ENCODE assay signal across 5 cellular contexts in genomic region chr5:54060919-54061318, GRCh38.
A peak's percentile ranks its signal among the peaks of the same experiment; 100 is the strongest.
DNase-seq lines count a peak whose midpoint lies in the region; ATAC-seq, FAIRE-seq and TF ChIP-seq lines count a peak whose summit lies in the region.
"Not testable (repeated sequence)": the region's sequence is repeated elsewhere in the genome, so short reads cannot be mapped to it uniquely, and the experiment has no call there.

No MANE protein-coding gene starts in this region.

- not testable (repeated sequence) for H3K14ac ChIP-seq in H1 (ENCODE audit: insufficient read length)

- H4K91ac ChIP-seq in H1 (replicated peaks; ENCODE audit: insufficient read length, low read length), result peak overlapping the region; percentile 80

- H2BK5ac ChIP-seq in H1 (ENCODE audit: low read depth, low read length); mesendoderm (ENCODE audit: low read length): not testable (repeated sequence)

- TF ChIP-seq CTCF in WTC11 (IDR thresholded peaks at IDR 0.05); H1 (IDR thresholded peaks at IDR 0.05; ENCODE audit: control extremely low read depth in 1 of 3, insufficient read depth in 1 of 3, low read depth in 1 of 3, low read length in 3 of 3): not testable (repeated sequence)

- H3K4ac ChIP-seq in H1 (replicated peaks; ENCODE audit: insufficient read length, low read depth, low read length); mesendoderm (ENCODE audit: low read depth, low read length): not testable (repeated sequence)

- H3K79me1 ChIP-seq in H1 (ENCODE audit: low read depth, low read length); mesendoderm (ENCODE audit: low read length): not testable (repeated sequence)

- peak; percentile 33 for DNase-seq in ELF-1 (ENCODE audit: low read depth, low spot score)
- not testable (repeated sequence) for DNase-seq in WTC11 (ENCODE audit: low spot score); H1 (ENCODE audit: low read depth in 1 of 2, low spot score in 2 of 2)
- DNase-seq in mesendoderm, result peak; percentile 90

- not testable (repeated sequence) for H3K23ac ChIP-seq in H1 (ENCODE audit: insufficient read length); mesendoderm (ENCODE audit: low read length)

- H3K36me3 Mint-ChIP-seq in WTC11, result not testable (repeated sequence)

- peak overlapping the region; percentile 39; the same call in 1 of the 2 replicates for H3K27ac Mint-ChIP-seq in WTC11

- H4K8ac ChIP-seq in H1 (ENCODE audit: extremely low read depth, insufficient read depth, low read length); mesendoderm (ENCODE audit: low read depth, low read length): not testable (repeated sequence)

- 0 out of 2 replicates have a peak overlapping the region, but pooled peaks have one; percentile 12 for H3K27ac ChIP-seq in HUES64 (ENCODE audit: low read depth, low read length)
- not testable (repeated sequence) for H3K27ac ChIP-seq in H1 (ENCODE audit: low read depth, low read length); mesendoderm (ENCODE audit: low read depth, low read length)

- WGBS in HUES64, result 83% methylated on average over 3 of the region's 3 CpGs
- WGBS in H1 (ENCODE audit: extremely low coverage in 1 of 2, insufficient coverage in 1 of 2, insufficient read length in 1 of 2, insufficient replicate concordance in 2 of 2, low coverage in 1 of 2, low lambda C conversion rate in 2 of 2, missing lambda C conversion rate in 1 of 2), 2 experiments, result 86% methylated on average over 3 of the region's 3 CpGs; no CpG with 5 or more reads in 1 of the 2 experiments
- WGBS in mesendoderm (ENCODE audit: extremely low coverage, insufficient coverage, low lambda C conversion rate), result no CpG with 5 or more reads among the region's 3 CpGs

- peaks cover 41% of the 10 kb centered on the region for H3K4me1 Mint-ChIP-seq in WTC11

- peak overlapping the region; percentile 98; the same call in 1 of the 2 replicates for H2BK20ac ChIP-seq in H1 (ENCODE audit: low read length)

- H3K9me3 ChIP-seq in HUES64 (ENCODE audit: insufficient read depth, low read depth, low read length); H1 (ENCODE audit: insufficient read depth in 2 of 2, low read depth in 1 of 2, low read length in 1 of 2): not testable (repeated sequence)

- not testable (repeated sequence) for H3K4me2 ChIP-seq in H1 (ENCODE audit: insufficient read depth in 1 of 2, low read depth in 2 of 2, low read length in 2 of 2); mesendoderm (ENCODE audit: low read length)

- not testable (repeated sequence) for H3K36me3 ChIP-seq in HUES64 (ENCODE audit: insufficient read depth, low read length); H1 (ENCODE audit: control insufficient read depth in 2 of 4, insufficient read depth in 4 of 4, low read length in 3 of 4); mesendoderm (ENCODE audit: control insufficient read depth, insufficient read depth, low read length)

- H2BK12ac ChIP-seq in H1 (ENCODE audit: low read depth, low read length), result peak overlapping the region; percentile 72; the same call in 1 of the 2 replicates

- peak overlapping the region; percentile 44 for H3K56ac ChIP-seq in H1 (replicated peaks; ENCODE audit: insufficient read length, low read depth, low read length)
- H3K56ac ChIP-seq in mesendoderm (ENCODE audit: low read length), result not testable (repeated sequence)

- not testable (repeated sequence) for H3K18ac ChIP-seq in H1 (ENCODE audit: extremely low read depth, low read length); mesendoderm (ENCODE audit: low read length)

- not testable (repeated sequence) for H3K4me3 ChIP-seq in HUES64 (ENCODE audit: low read length); H1 (ENCODE audit: extremely low read depth in 1 of 4, insufficient read depth in 2 of 4, low read depth in 3 of 4, low read length in 4 of 4); mesendoderm (ENCODE audit: low read length)

- peaks cover 13% of the 10 kb centered on the region for H3K9me3 Mint-ChIP-seq in WTC11

- not testable (repeated sequence) for ATAC-seq in WTC11

- H4K5ac ChIP-seq in H1 (ENCODE audit: insufficient read length, low read depth, low read length); mesendoderm (ENCODE audit: low read length): not testable (repeated sequence)

- H2BK15ac ChIP-seq in H1 (ENCODE audit: low read length); mesendoderm (replicated peaks; ENCODE audit: low read depth): not testable (repeated sequence)

- H4K20me1 ChIP-seq in H1 (replicated peaks in 1 of 2; ENCODE audit: control insufficient read depth in 1 of 2, insufficient read depth in 2 of 2, low read length in 2 of 2), result not testable (repeated sequence)

- not testable (repeated sequence) for H3K27me3 ChIP-seq in HUES64 (ENCODE audit: insufficient read depth, low read length); H1 (replicated peaks in 1 of 4; ENCODE audit: control insufficient read depth in 3 of 4, extremely low read depth in 1 of 4, insufficient read depth in 3 of 4, low read length in 3 of 4); mesendoderm (ENCODE audit: insufficient read depth, low read length, poor library complexity)

- not testable (repeated sequence) for H3K4me3 Mint-ChIP-seq in WTC11

- H2BK120ac ChIP-seq in H1 (replicated peaks; ENCODE audit: low read depth, low read length), result peak overlapping the region; percentile 77
- H2BK120ac ChIP-seq in mesendoderm (ENCODE audit: low read depth, low read length), result not testable (repeated sequence)

- H3K9ac ChIP-seq in HUES64 (ENCODE audit: low read depth, low read length); H1 (replicated peaks in 1 of 4; ENCODE audit: extremely low read depth in 1 of 4, low read depth in 3 of 4, low read length in 3 of 4); mesendoderm (ENCODE audit: low read length): not testable (repeated sequence)

- POLR2A ChIA-PET in WTC11 (lab: Charles Lee), result interaction anchor here (0.5 kb wide), 1 partner anchor 583 kb away, joined by 3 read pairs; no protein-coding TSS in a partner anchor
- POLR2A ChIA-PET in H1 (lab: Charles Lee; ENCODE audit: partially characterized antibody), result interaction anchor here (2.2 kb wide), 1 partner anchor 10 kb away, joined by 5 read pairs; no protein-coding TSS in a partner anchor

- H3K27me3 Mint-ChIP-seq in WTC11 (ENCODE audit: low read depth), result not testable (repeated sequence)

- not testable (repeated sequence) for FAIRE-seq in H1 (lab: Jason Lieb, UNC)

- not testable (repeated sequence) for H3K79me2 ChIP-seq in H1 (ENCODE audit: control insufficient read depth in 1 of 2, insufficient read depth in 2 of 2, low read length in 2 of 2); mesendoderm (ENCODE audit: control insufficient read depth, insufficient read depth, low read length)

- H2AK5ac ChIP-seq in H1 (ENCODE audit: low read depth, low read length); mesendoderm (ENCODE audit: low read length): not testable (repeated sequence)

- TF ChIP-seq POLR2A in H1 (IDR thresholded peaks at IDR 0.05; ENCODE audit: control extremely low read depth in 1 of 2, low read depth in 2 of 2, low read length in 2 of 2), result not testable (repeated sequence)

- not testable (repeated sequence) for H2AFZ ChIP-seq in H1 (ENCODE audit: low read length)

- peaks cover 26% of the 10 kb centered on the region for H3K4me1 ChIP-seq in HUES64 (ENCODE audit: insufficient read depth, low read length)
- not testable (repeated sequence) for H3K4me1 ChIP-seq in H1 (replicated peaks in 1 of 4; ENCODE audit: control insufficient read depth in 3 of 4, insufficient read depth in 4 of 4, low read length in 3 of 4); mesendoderm (ENCODE audit: control insufficient read depth, low read depth, low read length)

- not testable (repeated sequence) for TF ChIP-seq EP300 in H1 (IDR thresholded peaks at IDR 0.05; ENCODE audit: borderline replicate concordance in 1 of 2, low read depth in 2 of 2, low read length in 2 of 2)

- not testable (repeated sequence) for TF ChIP-seq RAD21 in H1 (IDR thresholded peaks at IDR 0.05 in 1 of 2, conservative IDR thresholded peaks at IDR 0.05 in 1 of 2; ENCODE audit: low read depth in 2 of 2, low read length in 2 of 2)

- CTCF ChIA-PET in WTC11 (lab: Charles Lee), result interaction anchor here (1.0 to 1.2 kb wide), 2 partner anchors 42 to 173 kb away, joined by 4 read pairs; no protein-coding TSS in a partner anchor
- CTCF ChIA-PET in H1 (lab: Charles Lee; ENCODE audit: partially characterized antibody), result interaction anchor here (0.6 to 1.5 kb wide), 9 partner anchors 11 to 635 kb away, joined by 3 to 4 read pairs (median 3); no protein-coding TSS in a partner anchor

- H3K23me2 ChIP-seq in H1 (ENCODE audit: low read depth, low read length), result not testable (repeated sequence)
